Comparison of ENCODE assay signal across 1 cellular context in the genomic region with DNA sequence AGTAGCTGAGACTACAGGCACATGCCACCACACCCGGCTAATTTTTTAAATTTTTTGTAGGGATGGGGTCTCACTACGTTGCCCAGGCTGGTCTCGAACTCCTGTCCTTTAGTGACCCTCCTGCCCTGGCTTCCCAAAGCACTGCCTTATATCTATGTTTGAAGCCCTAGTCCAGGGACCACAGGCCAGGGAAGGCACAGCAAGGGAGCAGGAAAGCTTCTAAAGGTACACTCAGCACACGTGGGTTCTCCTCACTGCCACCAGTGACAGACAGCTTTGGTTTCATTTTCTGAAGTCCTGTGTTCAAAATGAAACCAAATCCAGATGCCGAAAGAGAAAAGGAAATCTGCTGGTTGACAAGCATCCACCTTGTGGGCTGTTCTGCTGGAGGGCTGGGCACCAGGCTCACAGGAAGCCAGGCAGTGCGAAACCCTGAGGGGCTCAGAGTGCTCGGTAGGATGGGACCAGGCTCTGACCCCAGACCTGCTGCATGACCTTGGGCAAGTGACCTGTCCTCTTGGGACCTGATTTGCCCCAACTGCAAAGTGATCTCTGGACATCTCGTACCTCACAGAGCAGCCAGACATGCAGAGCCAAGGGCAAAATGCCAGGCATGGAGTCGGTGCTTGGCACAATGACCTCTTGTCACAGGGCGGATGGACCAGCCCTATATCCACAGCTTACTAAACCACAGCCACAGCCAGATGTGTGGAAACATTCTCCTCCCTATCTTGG.
TF ChIP-seq lines count a peak whose summit lies in the region.

No MANE protein-coding gene starts in this region.

TF ChIP-seq in HepG2, 621 proteins besides CTCF, POLR2A, EP300 and RAD21 (continued from another document):
- TF ChIP-seq, protein P1, sequence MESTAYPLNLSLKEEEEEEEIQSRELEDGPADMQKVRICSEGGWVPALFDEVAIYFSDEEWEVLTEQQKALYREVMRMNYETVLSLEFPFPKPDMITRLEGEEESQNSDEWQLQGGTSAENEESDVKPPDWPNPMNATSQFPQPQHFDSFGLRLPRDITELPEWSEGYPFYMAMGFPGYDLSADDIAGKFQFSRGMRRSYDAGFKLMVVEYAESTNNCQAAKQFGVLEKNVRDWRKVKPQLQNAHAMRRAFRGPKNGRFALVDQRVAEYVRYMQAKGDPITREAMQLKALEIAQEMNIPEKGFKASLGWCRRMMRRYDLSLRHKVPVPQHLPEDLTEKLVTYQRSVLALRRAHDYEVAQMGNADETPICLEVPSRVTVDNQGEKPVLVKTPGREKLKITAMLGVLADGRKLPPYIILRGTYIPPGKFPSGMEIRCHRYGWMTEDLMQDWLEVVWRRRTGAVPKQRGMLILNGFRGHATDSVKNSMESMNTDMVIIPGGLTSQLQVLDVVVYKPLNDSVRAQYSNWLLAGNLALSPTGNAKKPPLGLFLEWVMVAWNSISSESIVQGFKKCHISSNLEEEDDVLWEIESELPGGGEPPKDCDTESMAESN (CRISPR knock-in tag; conservative IDR thresholded peaks at IDR 0.05), result no peak; the same call in 1 of the 2 replicates
- TF ChIP-seq, protein P2, sequence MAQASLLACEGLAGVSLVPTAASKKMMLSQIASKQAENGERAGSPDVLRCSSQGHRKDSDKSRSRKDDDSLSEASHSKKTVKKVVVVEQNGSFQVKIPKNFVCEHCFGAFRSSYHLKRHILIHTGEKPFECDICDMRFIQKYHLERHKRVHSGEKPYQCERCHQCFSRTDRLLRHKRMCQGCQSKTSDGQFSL (CRISPR knock-in tag; IDR thresholded peaks at IDR 0.05), result no peak
- no peak for TF ChIP-seq ATM (IDR thresholded peaks at IDR 0.05; ENCODE audit: borderline replicate concordance)
- TF ChIP-seq, protein P3, sequence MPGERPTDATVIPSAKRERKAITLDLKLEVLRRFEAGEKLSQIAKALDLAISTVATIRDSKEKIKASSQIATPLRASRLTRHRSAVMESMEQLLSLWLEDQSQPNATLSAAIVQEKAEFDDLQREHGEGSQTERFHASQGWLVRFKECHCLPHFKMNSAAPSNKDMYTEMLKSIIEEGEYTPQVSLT (CRISPR knock-in tag; IDR thresholded peaks at IDR 0.05; ENCODE audit: borderline replicate concordance, low read depth), result no peak
- no peak for TF ChIP-seq KDM5A (IDR thresholded peaks at IDR 0.05; ENCODE audit: borderline replicate concordance, low read length)
- no peak for TF ChIP-seq REL (CRISPR knock-in tag; conservative IDR thresholded peaks at IDR 0.05)
- TF ChIP-seq, protein P4, sequence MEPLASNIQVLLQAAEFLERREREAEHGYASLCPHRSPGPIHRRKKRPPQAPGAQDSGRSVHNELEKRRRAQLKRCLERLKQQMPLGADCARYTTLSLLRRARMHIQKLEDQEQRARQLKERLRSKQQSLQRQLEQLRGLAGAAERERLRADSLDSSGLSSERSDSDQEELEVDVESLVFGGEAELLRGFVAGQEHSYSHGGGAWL (CRISPR knock-in tag; IDR thresholded peaks at IDR 0.05), result peak; percentile 50
- no peak for TF ChIP-seq ZNF260 (CRISPR knock-in tag; IDR thresholded peaks at IDR 0.05; ENCODE audit: borderline replicate concordance, low read depth)
- TF ChIP-seq HNF4A (CRISPR knock-in tag; IDR thresholded peaks at IDR 0.05), result peak; percentile 90
- TF ChIP-seq, protein P5, sequence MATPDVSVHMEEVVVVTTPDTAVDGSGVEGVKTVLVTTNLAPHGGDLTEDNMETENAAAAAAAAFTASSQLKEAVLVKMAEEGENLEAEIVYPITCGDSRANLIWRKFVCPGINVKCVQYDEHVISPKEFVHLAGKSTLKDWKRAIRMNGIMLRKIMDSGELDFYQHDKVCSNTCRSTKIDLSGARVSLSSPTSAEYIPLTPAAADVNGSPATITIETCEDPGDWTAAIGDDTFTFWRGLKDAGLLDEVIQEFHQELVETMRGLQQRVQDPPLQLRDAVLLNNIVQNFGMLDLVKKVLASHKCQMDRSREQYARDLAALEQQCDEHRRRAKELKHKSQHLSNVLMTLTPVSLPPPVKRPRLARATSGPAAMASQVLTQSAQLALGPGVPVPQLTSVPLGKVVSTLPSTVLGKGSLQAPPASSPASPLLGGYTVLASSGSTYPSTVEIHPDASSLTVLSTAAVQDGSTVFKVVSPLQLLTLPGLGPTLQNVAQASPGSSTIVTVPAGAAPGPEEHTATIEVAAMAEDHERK (CRISPR knock-in tag; IDR thresholded peaks at IDR 0.05; ENCODE audit: low read depth), result no peak
- TF ChIP-seq, protein P6, sequence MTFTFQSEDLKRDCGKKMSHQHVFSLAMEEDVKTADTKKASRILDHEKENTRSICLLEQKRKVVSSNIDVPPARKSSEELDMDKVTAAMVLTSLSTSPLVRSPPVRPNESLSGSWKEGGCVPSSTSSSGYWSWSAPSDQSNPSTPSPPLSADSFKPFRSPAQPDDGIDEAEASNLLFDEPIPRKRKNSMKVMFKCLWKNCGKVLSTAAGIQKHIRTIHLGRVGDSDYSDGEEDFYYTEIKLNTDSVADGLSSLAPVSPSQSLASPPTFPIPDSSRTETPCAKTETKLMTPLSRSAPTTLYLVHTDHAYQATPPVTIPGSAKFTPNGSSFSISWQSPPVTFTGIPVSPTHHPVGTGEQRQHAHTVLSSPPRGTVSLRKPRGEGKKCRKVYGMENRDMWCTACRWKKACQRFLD (CRISPR knock-in tag; IDR thresholded peaks at IDR 0.05; ENCODE audit: borderline replicate concordance), result no peak
- TF ChIP-seq, protein P7, sequence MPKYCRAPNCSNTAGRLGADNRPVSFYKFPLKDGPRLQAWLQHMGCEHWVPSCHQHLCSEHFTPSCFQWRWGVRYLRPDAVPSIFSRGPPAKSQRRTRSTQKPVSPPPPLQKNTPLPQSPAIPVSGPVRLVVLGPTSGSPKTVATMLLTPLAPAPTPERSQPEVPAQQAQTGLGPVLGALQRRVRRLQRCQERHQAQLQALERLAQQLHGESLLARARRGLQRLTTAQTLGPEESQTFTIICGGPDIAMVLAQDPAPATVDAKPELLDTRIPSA (CRISPR knock-in tag; IDR thresholded peaks at IDR 0.05; ENCODE audit: borderline replicate concordance), result no peak
- TF ChIP-seq SMARCC2 (IDR thresholded peaks at IDR 0.05), result no peak
- TF ChIP-seq ZNF451 (CRISPR knock-in tag; IDR thresholded peaks at IDR 0.05), result 0 out of 2 replicates have a peak, but pooled peaks have one; percentile 21
- no peak for TF ChIP-seq ZNF264 (CRISPR knock-in tag; IDR thresholded peaks at IDR 0.05)
- no peak for TF ChIP-seq KAT8 (CRISPR knock-in tag; IDR thresholded peaks at IDR 0.05)
- 0 out of 2 replicates have a peak, but pooled peaks have one; percentile 39 for TF ChIP-seq TSC22D2 (CRISPR knock-in tag; IDR thresholded peaks at IDR 0.05; ENCODE audit: borderline replicate concordance)
- TF ChIP-seq ZNF891 (CRISPR knock-in tag; IDR thresholded peaks at IDR 0.05), result peak; percentile 89
- 0 out of 2 replicates have a peak, but pooled peaks have one; percentile 66 for TF ChIP-seq ZNF430 (CRISPR knock-in tag; IDR thresholded peaks at IDR 0.05)
- TF ChIP-seq ZFYVE20 (CRISPR knock-in tag; IDR thresholded peaks at IDR 0.05; ENCODE audit: borderline replicate concordance, low read depth), result no peak
